Comparison of ENCODE assay signal across 8 cellular contexts in genomic region chr19:40090256-40091204, GRCh38. TPM values are rescaled to one million over a fixed set of nuclear protein-coding genes. Genes with fewer than 3 reads are reported as not detected.
DNase-seq lines count a peak whose midpoint lies in the region; ATAC-seq lines count a peak whose summit lies in the region.

Gene ZNF780A (minus strand): TSS chr19:40090943. CDS start chr19:40084753, 6,190 bp downstream.

- peaks cover 3% of the 10 kb centered on the region in 2 donors for H3K27me3 Mint-ChIP-seq in natural killer cell treated with Interleukin-12 subunit alpha and Interleukin-12 subunit beta and Interleukin-15 and Interleukin-18, amount 100 ng/mL, for 72 hours

- H3K4me1 Mint-ChIP-seq in natural killer cell treated with Interleukin-12 subunit alpha and Interleukin-12 subunit beta and Interleukin-15 and Interleukin-18, amount 100 ng/mL, for 72 hours (ENCODE audit: low read depth in 2 of 2) = peaks cover 27 to 46% of the 10 kb centered on the region in 2 donors

- ATAC-seq in GM21723 (IDR thresholded peaks at IDR 0.05; ENCODE audit: unreplicated experiment) = peak; percentile 86
- peak; percentile 93 to 95 for ATAC-seq in natural killer cell treated with Interleukin-12 subunit alpha and Interleukin-12 subunit beta and Interleukin-15 and Interleukin-18, amount 100 ng/mL, for 72 hours

- peak; percentile 83 for DNase-seq in DMS 273 (lab: John Stamatoyannopoulos, UW; ENCODE audit: unreplicated experiment)
- peak; percentile 81 for DNase-seq in LoVo (ENCODE audit: low spot score)
- peak; percentile 84 for DNase-seq in SHP77 treated with DMSO at 0.1 percent for 48 hours (lab: John Stamatoyannopoulos, UW)
- peak; percentile 61 for DNase-seq in activated gamma-delta T cell (lab: John Stamatoyannopoulos, UW)
- peak; percentile 27 for DNase-seq in fibroblast of the conjunctiva (ENCODE audit: low read depth)
- peak; percentile 87 for DNase-seq in natural killer cell treated with Interleukin-12 subunit alpha and Interleukin-12 subunit beta and Interleukin-15 and Interleukin-18, amount 100 ng/mL, for 72 hours (ENCODE audit: low spot score)
- peak; percentile 69 for DNase-seq in stimulated activated naive CD4-positive, alpha-beta T cell treated with Interleukin-2 at 50 U/mL for 16 hours (lab: John Stamatoyannopoulos, UW)

- H3K27ac Mint-ChIP-seq in natural killer cell treated with Interleukin-12 subunit alpha and Interleukin-12 subunit beta and Interleukin-15 and Interleukin-18, amount 100 ng/mL, for 72 hours = peak within 1 kb of the TSS; percentile 99

- H3K9me3 Mint-ChIP-seq in natural killer cell treated with Interleukin-12 subunit alpha and Interleukin-12 subunit beta and Interleukin-15 and Interleukin-18, amount 100 ng/mL, for 72 hours = no peaks in the 10 kb centered on the region

- peak within 1 kb of the TSS; percentile 98 for H3K4me3 Mint-ChIP-seq in natural killer cell treated with Interleukin-12 subunit alpha and Interleukin-12 subunit beta and Interleukin-15 and Interleukin-18, amount 100 ng/mL, for 72 hours

- H3K36me3 Mint-ChIP-seq in natural killer cell treated with Interleukin-12 subunit alpha and Interleukin-12 subunit beta and Interleukin-15 and Interleukin-18, amount 100 ng/mL, for 72 hours = peaks cover 16% of the 10 kb centered on the region

RNA-seq across cellular contexts. Expression of gene ZNF780A, which starts in this region (rescaled TPM):
- total RNA-seq in natural killer cell treated with Interleukin-12 subunit alpha and Interleukin-12 subunit beta and Interleukin-15 and Interleukin-18, amount 100 ng/mL, for 72 hours = 10 to 100 TPM; 24.2 to 26.3 TPM

Comparison
In these comparisons a context has a peak if more than half of its experiments do, and no peak if none do; other contexts are left out.
1. Peak in every context shown above with its lines: DNase-seq and ATAC-seq.
2. DNase-seq: peak in every context shown above with its lines; median percentile 87 in natural killer cell treated with Interleukin-12 subunit alpha and Interleukin-12 subunit beta and Interleukin-15 and Interleukin-18, amount 100 ng/mL, for 72 hours; 84 in SHP77 treated with DMSO at 0.1 percent for 48 hours; 83 in DMS 273; 81 in LoVo; 69 in stimulated activated naive CD4-positive, alpha-beta T cell treated with Interleukin-2 at 50 U/mL for 16 hours; 61 in activated gamma-delta T cell; 27 in fibroblast of the conjunctiva.